Comparison of ENCODE assay signal across 19 cellular contexts in the genomic region with DNA sequence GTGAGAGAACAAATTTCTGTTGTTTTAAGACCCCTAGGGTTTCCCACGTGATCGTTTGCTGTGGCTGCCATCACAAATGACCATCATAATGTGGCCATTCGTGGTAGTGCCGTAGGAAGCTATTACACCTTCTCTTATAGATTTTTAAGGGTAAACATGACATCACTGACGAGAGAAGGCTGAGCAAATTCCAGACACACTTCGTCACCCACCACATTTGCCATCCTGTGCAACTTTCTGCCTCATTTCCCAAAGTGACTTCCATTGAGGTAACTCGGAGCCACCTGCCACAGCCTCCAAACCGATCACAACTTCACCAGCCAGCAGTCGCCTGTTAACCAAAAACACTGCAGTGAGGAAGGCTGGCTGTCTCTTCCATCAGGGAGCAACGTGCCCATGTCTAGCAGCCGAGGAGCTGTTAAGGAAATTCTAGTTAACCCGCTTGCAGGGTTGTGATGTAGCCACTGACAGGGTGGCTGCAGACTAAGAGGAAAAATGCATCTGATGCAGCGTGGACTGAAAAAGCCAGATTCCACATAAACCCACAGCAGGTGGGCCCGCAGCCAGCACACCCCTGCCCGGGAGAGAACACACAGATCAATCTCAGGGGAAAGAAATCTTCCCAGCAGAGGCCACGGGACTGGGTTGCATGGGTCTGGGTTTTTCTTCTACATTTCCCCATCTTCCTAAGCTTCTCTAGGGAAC. TPM values are rescaled to one million over a fixed set of nuclear protein-coding genes. Genes with fewer than 3 reads are reported as not detected.
A peak's percentile ranks its signal among the peaks of the same experiment; 100 is the strongest.
DNase-seq lines count a peak whose midpoint lies in the region; ATAC-seq and TF ChIP-seq lines count a peak whose summit lies in the region.
"Had no signal": no experiment of that assay in that cellular context is flagged by ENCODE, and none has a peak within 500 bp of the region (broad histone marks: within the 10 kb centered on the region; RNA-seq: fewer than 3 reads in every experiment).

No MANE protein-coding gene starts in this region.

- intact Hi-C loops in lower leg skin (cut with DNase I; ENCODE audit: low total_unique reads) = no loop called here

- peak overlapping the region; percentile 5 for H2AK5ac ChIP-seq in neuronal stem cell (ENCODE audit: low read depth, low read length)

- H3K4me3 ChIP-seq in BLaER1 (no peak overlapping the region), choroid plexus epithelial cell (ENCODE audit: low read depth, low read length) (no peak overlapping the region), neuronal stem cell (ENCODE audit: low read length in 2 of 2) (no peak overlapping the region), lower leg skin (ENCODE audit: low read depth, poor library complexity, severe bottlenecking) (no peak overlapping the region)
- H3K4me3 ChIP-seq: lower lobe of right lung, mucosa of descending colon, SK-N-MC, skin epidermis had no signal

- H3K23ac ChIP-seq in neuronal stem cell (ENCODE audit: low read depth, low read length, poor library complexity) = peak overlapping the region; percentile 10

- H3K9ac ChIP-seq in BLaER1 = no peak overlapping the region
- H3K9ac ChIP-seq in neuronal stem cell (ENCODE audit: low read depth, low read length, poor library complexity) = no peak overlapping the region

- H3K9me3 ChIP-seq in BLaER1 (no peaks in the 10 kb centered on the region), neuronal stem cell (replicated peaks in 1 of 2; ENCODE audit: control insufficient read depth in 2 of 2, insufficient read depth in 1 of 2, low read depth in 1 of 2, low read length in 2 of 2) (peaks cover 0 to 2% of the 10 kb centered on the region in 2 donors)
- H3K9me3 ChIP-seq: Caco-2, lower lobe of right lung, mucosa of descending colon had no signal

- H3K4me2 ChIP-seq in BLaER1 = peak overlapping the region; percentile 88
- no peak overlapping the region for H3K4me2 ChIP-seq in neuronal stem cell (ENCODE audit: insufficient read depth, low read length, poor library complexity, severe bottlenecking)

- H3K36me3 ChIP-seq in BLaER1 (peaks cover 5% of the 10 kb centered on the region; the same call in 1 of the 2 replicates), neuronal stem cell (replicated peaks in 1 of 2; ENCODE audit: control insufficient read depth in 2 of 2, insufficient read depth in 2 of 2, low read length in 2 of 2) (no peaks in the 10 kb centered on the region)
- H3K36me3 ChIP-seq: lower lobe of right lung had no signal

- peaks cover 17% of the 10 kb centered on the region for H3K79me1 ChIP-seq in neuronal stem cell (ENCODE audit: low read depth, low read length)

- no peak overlapping the region for H2BK15ac ChIP-seq in neuronal stem cell (ENCODE audit: low read length)

- H2BK5ac ChIP-seq in neuronal stem cell (ENCODE audit: low read length) = no peak overlapping the region

- no peak for TF ChIP-seq CTCF in choroid plexus epithelial cell (conservative IDR thresholded peaks at IDR 0.05; ENCODE audit: low read depth, low read length)
- TF ChIP-seq CTCF in lower leg skin (IDR thresholded peaks at IDR 0.05) = no peak

- H2BK12ac ChIP-seq in neuronal stem cell (ENCODE audit: low read length) = no peak overlapping the region

- H2BK120ac ChIP-seq in neuronal stem cell (ENCODE audit: low read depth, low read length) = no peak overlapping the region

- ATAC-seq in HG03045 (IDR thresholded peaks at IDR 0.05; ENCODE audit: unreplicated experiment) (no peak), GM18873 (IDR thresholded peaks at IDR 0.05; ENCODE audit: low FRiP score, unreplicated experiment) (no peak)
- ATAC-seq: lower lobe of right lung, mucosa of descending colon had no signal

- peak overlapping the region; percentile 5 for H3K14ac ChIP-seq in neuronal stem cell (ENCODE audit: low read length)

- DNase-seq in HT1080 (ENCODE audit: low read depth) = peak; percentile 31
- DNase-seq in choroid plexus epithelial cell (ENCODE audit: low read depth) = peak; percentile 30
- DNase-seq in neuronal stem cell (ENCODE audit: low spot score) = no peak
- DNase-seq in RPMI8226 = no peak
- no peak for DNase-seq in lower leg skin (ENCODE audit: low spot score in 2 of 2)
- DNase-seq: activated CD4-positive, alpha-beta T cell treated with anti-CD3 and anti-CD28 coated beads for 4 hours; activated T-cell treated with anti-CD3 and anti-CD28 coated beads, Interleukin-2, amount 50 U/mL, for 24 hours; Caco-2; cortex of kidney; DND-41; lower lobe of right lung; NCI-H187; NCI-H2227 treated with DMSO at 0.1 percent for 48 hours had no signal

- WGBS in neuronal stem cell (ENCODE audit: extremely low coverage in 2 of 2, insufficient read length in 2 of 2, insufficient replicate concordance in 1 of 2), 2 donors = no CpG with 5 or more reads among the region's 16 CpGs
- WGBS in lower leg skin, 2 donors = 88 to 92% methylated on average over 16 of the region's 16 CpGs

- H3K27me3 ChIP-seq in BLaER1 = no peaks in the 10 kb centered on the region
- H3K27me3 ChIP-seq in neuronal stem cell (ENCODE audit: control insufficient read depth in 3 of 3, insufficient read depth in 3 of 3, low read depth in 1 of 3, low read length in 3 of 3) = no peaks in the 10 kb centered on the region

- peak overlapping the region; percentile 44 for H3K18ac ChIP-seq in neuronal stem cell (ENCODE audit: low read length)

- H3K4ac ChIP-seq in neuronal stem cell (ENCODE audit: low read length) = no peak overlapping the region

- no peak overlapping the region for H2AFZ ChIP-seq in neuronal stem cell (ENCODE audit: low read length)

- H4K8ac ChIP-seq in neuronal stem cell (ENCODE audit: low read depth, low read length) = no peak overlapping the region

- H3K4me1 ChIP-seq in BLaER1 (peaks cover 60% of the 10 kb centered on the region), neuronal stem cell (ENCODE audit: control insufficient read depth in 2 of 2, insufficient read depth in 1 of 2, low read depth in 1 of 2, low read length in 2 of 2) (peaks cover 31 to 36% of the 10 kb centered on the region in 2 donors)

- H4K91ac ChIP-seq in neuronal stem cell (ENCODE audit: low read depth, low read length, poor library complexity) = no peak overlapping the region

- TF ChIP-seq POLR2A in lower leg skin (IDR thresholded peaks at IDR 0.05) = no peak

- peaks cover 100% of the 10 kb centered on the region for H4K20me1 ChIP-seq in BLaER1

- H3K27ac ChIP-seq in BLaER1 (no peak overlapping the region), neuronal stem cell (replicated peaks; ENCODE audit: low read length) (no peak overlapping the region)
- H3K27ac ChIP-seq: lower lobe of right lung, SK-N-MC, skin epidermis had no signal

RNA-seq across cellular contexts. Expression of a gene that starts 44.6 kb away (rescaled TPM):
- 48.7 and 52.7 TPM in 2 replicates for total RNA-seq in HT1080 (2014; rRNA removed; shearing (Covaris generic))
- 23.7 and 28.0 TPM in 2 replicates for polyA plus RNA-seq in HT1080 (2015; cell fraction: cytosol; rRNA removed)
- polyA plus RNA-seq in HT1080 (2015; cell fraction: nucleus; rRNA removed) = 21.6 and 24.8 TPM in 2 replicates
- polyA plus RNA-seq in neuronal stem cell (2013, experiment 1 of 2) = 22.3 TPM
- 22.5 TPM for polyA plus RNA-seq in neuronal stem cell (2013, experiment 2 of 2)
- total RNA-seq in lower leg skin = 10 to 100 TPM; 17.2 to 47.7 (median 33.3) TPM

Comparison
In these comparisons a context has a peak if more than half of its experiments do, and no peak if none do; other contexts are left out.
1. DNase-seq: peak in HT1080 (single experiment) and choroid plexus epithelial cell (single experiment); none in neuronal stem cell (single experiment), RPMI8226 (single experiment) and lower leg skin (0 of 2).